In genomic region chr15:40807888-40808194, GRCh38 we compare ENCODE assay signal across 8 cellular contexts. TPM values are rescaled to one million over a fixed set of nuclear protein-coding genes. Genes with fewer than 3 reads are reported as not detected.
DNase-seq lines count a peak whose midpoint lies in the region; ATAC-seq and TF ChIP-seq lines count a peak whose summit lies in the region.

No MANE protein-coding gene starts in this region.

- peak overlapping the region; percentile 92 to 94 for H3K27ac ChIP-seq in right atrium auricular region
- peak overlapping the region in 1 of 2 donors; percentile 97 for H3K27ac ChIP-seq in breast epithelium

- TF ChIP-seq CTCF in right atrium auricular region (IDR thresholded peaks at IDR 0.05) = no peak
- TF ChIP-seq CTCF in breast epithelium (IDR thresholded peaks at IDR 0.05) = no peak

- H3K36me3 ChIP-seq in right atrium auricular region = peaks cover 9% of the 10 kb centered on the region
- no peaks in the 10 kb centered on the region for H3K36me3 ChIP-seq in breast epithelium

- ATAC-seq in left cardiac atrium (no peak), GM18909 (IDR thresholded peaks at IDR 0.05; ENCODE audit: poor library complexity, unreplicated experiment) (no peak)

- H3K27me3 ChIP-seq in right atrium auricular region (no peaks in the 10 kb centered on the region), breast epithelium (no peaks in the 10 kb centered on the region), mononuclear cell (ENCODE audit: insufficient read depth, low read length) (no peaks in the 10 kb centered on the region)

- no peak for DNase-seq in right atrium auricular region (ENCODE audit: low spot score)
- DNase-seq in left cardiac atrium = no peak
- DNase-seq in breast epithelium (ENCODE audit: low spot score in 2 of 2) = no peak
- no peak for DNase-seq in nucleus accumbens (lab: John Stamatoyannopoulos, UW)
- DNase-seq in NCI-H226 = no peak
- no peak for DNase-seq in activated effector memory CD4-positive, alpha-beta T cell treated with anti-CD3 and anti-CD28 coated beads, Interleukin-2, amount 50 U/mL, for 16 hours

- H3K9me3 ChIP-seq in right atrium auricular region (no peaks in the 10 kb centered on the region), breast epithelium (no peaks in the 10 kb centered on the region), mononuclear cell (ENCODE audit: low read depth, low read length) (no peaks in the 10 kb centered on the region)

- H3K4me3 ChIP-seq in right atrium auricular region (peak overlapping the region; percentile 83 to 86), breast epithelium (peak overlapping the region; percentile 84 to 95 (median 91)), mononuclear cell (ENCODE audit: low read length) (peak overlapping the region; percentile 98)

- peaks cover 0 to 27% of the 10 kb centered on the region in 2 donors for H3K4me1 ChIP-seq in right atrium auricular region
- H3K4me1 ChIP-seq in breast epithelium = peaks cover 0 to 5% of the 10 kb centered on the region in 2 donors
- peaks cover 23% of the 10 kb centered on the region for H3K4me1 ChIP-seq in mononuclear cell (ENCODE audit: insufficient read depth, low read length)

- TF ChIP-seq POLR2A in breast epithelium (IDR thresholded peaks at IDR 0.05) = no peak

- intact Hi-C loops in left cardiac atrium (cut with DNase I) (no loop called here), breast epithelium (cut with DNase I; ENCODE audit: low total_unique reads) (no loop called here)

RNA-seq across cellular contexts. Expression of gene DNAJC17, which starts 0.6 kb away (rescaled TPM):
- total RNA-seq in right atrium auricular region (10 to 100 TPM; 11.6 to 15.7 TPM), left cardiac atrium (10 to 100 TPM; 18.8 to 19.2 TPM), breast epithelium (10 to 100 TPM; 18.4 to 55.8 (median 24.3) TPM), mononuclear cell (7.2 TPM)

RNA-seq across cellular contexts. Expression of gene ZFYVE19, which starts 1.0 kb away (rescaled TPM):
- total RNA-seq in right atrium auricular region (10 to 100 TPM; 10.1 to 14.8 TPM), left cardiac atrium (10 to 100 TPM; 12.7 to 26.8 TPM), breast epithelium (10 to 100 TPM; 19.4 to 58.8 (median 44.6) TPM), mononuclear cell (7.2 TPM)

RNA-seq across cellular contexts. Expression of gene PPP1R14D, which starts 20.7 kb away (rescaled TPM):
- total RNA-seq in right atrium auricular region = not detected
- total RNA-seq in left cardiac atrium = not detected
- total RNA-seq in breast epithelium = 1 to 10 TPM in 2 of 3 donors, not detected in 1; 1.3 to 4.9 TPM
- not detected for total RNA-seq in mononuclear cell

RNA-seq across cellular contexts. Expression of gene SPINT1, which starts 36.0 kb away (rescaled TPM):
- total RNA-seq in right atrium auricular region (10 to 100 TPM in 1 of 2 donors, 1 to 10 TPM in 1; 6.5 to 13.0 TPM), left cardiac atrium (1 to 10 TPM; 1.3 to 1.4 TPM), breast epithelium (100 to 1,000 TPM in 1 of 3 donors, 10 to 100 TPM in 1, 1 to 10 TPM in 1; 1.8 to 134 (median 86.5) TPM), mononuclear cell (4.2 TPM)

RNA-seq across cellular contexts. Expression of gene C15orf62, which starts 38.1 kb away (rescaled TPM):
- total RNA-seq in right atrium auricular region (under 1 TPM in 1 of 2 donors, not detected in 1; 0.83 TPM), left cardiac atrium (under 1 TPM; 0.26 to 0.32 TPM), breast epithelium (1 to 10 TPM in 2 of 3 donors, under 1 TPM in 1; 0.48 to 4.7 (median 2.0) TPM), mononuclear cell (0.73 TPM)
